ENCODE assay signal across 1 cellular context in genomic region chr11:86423488-86423887, GRCh38. TPM values are rescaled to one million over a fixed set of nuclear protein-coding genes. Genes with fewer than 3 reads are reported as not detected.
"Had no signal": no experiment of that assay in that cellular context is flagged by ENCODE, and none has a peak within 500 bp of the region (broad histone marks: within the 10 kb centered on the region; RNA-seq: fewer than 3 reads in every experiment).

No MANE protein-coding gene starts in this region.

RNA-seq across cellular contexts. Expression of gene CCDC81, which starts 48.8 kb away (rescaled TPM):
- total RNA-seq: NCI-H460 had no signal
